Comparison of ENCODE assay signal across 26 cellular contexts in genomic region chr5:117741655-117742226, GRCh38.
"Had no signal": no experiment of that assay in that cellular context is flagged by ENCODE, and none has a peak within 500 bp of the region (broad histone marks: within the 10 kb centered on the region; RNA-seq: fewer than 3 reads in every experiment).

No MANE protein-coding gene starts in this region.

- H3K4me2 ChIP-seq: hepatocyte, neural progenitor cell, smooth muscle cell had no signal

- H3K9me3 Mint-ChIP-seq: neural progenitor cell had no signal

- H3K4me3 Mint-ChIP-seq: naive thymus-derived CD8-positive, alpha-beta T cell; neural progenitor cell; stimulated activated naive CD8-positive, alpha-beta T cell treated with anti-CD3 and anti-CD28 coated beads, Interleukin-15, amount 100 ng/mL, for 72 hours had no signal

- H3K27me3 Mint-ChIP-seq: naive thymus-derived CD8-positive, alpha-beta T cell; progenitor cell of endocrine pancreas; stimulated activated naive CD8-positive, alpha-beta T cell treated with anti-CD3 and anti-CD28 coated beads, Interleukin-15, amount 100 ng/mL, for 72 hours had no signal

- H3K4me3 ChIP-seq: coronary artery, gastrocnemius medialis, hepatocyte, left lung, neural progenitor cell, right atrium auricular region, smooth muscle cell, suprapubic skin, transverse colon, upper lobe of right lung, uterus had no signal

- H3K27ac ChIP-seq: coronary artery, gastrocnemius medialis, hepatocyte, left lung, neural progenitor cell, parathyroid adenoma, right atrium auricular region, suprapubic skin, transverse colon, upper lobe of right lung, uterus had no signal

- H3K36me3 ChIP-seq: gastrocnemius medialis, left lung, neural progenitor cell, right atrium auricular region, suprapubic skin, transverse colon, upper lobe of right lung, uterus had no signal

- H3K4me1 ChIP-seq: gastrocnemius medialis, left lung, neural progenitor cell, parathyroid adenoma, suprapubic skin, transverse colon, upper lobe of right lung, uterus had no signal

- ATAC-seq: gastrocnemius medialis; left lung; naive thymus-derived CD8-positive, alpha-beta T cell; sciatic nerve; stimulated activated naive CD8-positive, alpha-beta T cell treated with anti-CD3 and anti-CD28 coated beads, Interleukin-15, amount 100 ng/mL, for 72 hours; upper lobe of right lung had no signal

- DNase-seq: dermis blood vessel endothelial cell; foreskin fibroblast; gastrocnemius medialis; head of caudate nucleus; kidney; left lung; mesendoderm; naive thymus-derived CD8-positive, alpha-beta T cell; stimulated activated CD4-positive, alpha-beta T cell treated with anti-CD3 and anti-CD28 coated beads, Interleukin-12 subunit alpha, Interleukin-12 subunit beta, amount 100 ng/mL, for 4 hours; stimulated activated CD4-positive, alpha-beta T cell treated with anti-CD3 and anti-CD28 coated beads, Interleukin-1b, Interleukin-23, amount 100 ng/mL, for 48 hours; stimulated activated CD4-positive, alpha-beta T cell treated with anti-CD3 and anti-CD28 coated beads, Interleukin-4, amount 100 ng/mL, for 1 hour; stimulated activated CD8-positive, alpha-beta memory T cell treated with anti-CD3 and anti-CD28 coated beads, Interleukin-4, amount 100 ng/mL, for 48 hours; stimulated activated naive CD4-positive, alpha-beta T cell; stimulated activated naive CD8-positive, alpha-beta T cell treated with anti-CD3 and anti-CD28 coated beads, Interleukin-15, amount 100 ng/mL, for 72 hours; transverse colon; upper lobe of right lung; uterus had no signal

- H3K9ac ChIP-seq: neural progenitor cell, parathyroid adenoma had no signal

- H3K36me3 Mint-ChIP-seq: naive thymus-derived CD8-positive, alpha-beta T cell; neural progenitor cell had no signal

- H3K27me3 ChIP-seq: gastrocnemius medialis, hepatocyte, left lung, neural progenitor cell, right atrium auricular region, suprapubic skin, transverse colon, upper lobe of right lung, uterus had no signal

- H3K79me2 ChIP-seq: hepatocyte, parathyroid adenoma had no signal

- H3K4me1 Mint-ChIP-seq: naive thymus-derived CD8-positive, alpha-beta T cell; neural progenitor cell; stimulated activated naive CD8-positive, alpha-beta T cell treated with anti-CD3 and anti-CD28 coated beads, Interleukin-15, amount 100 ng/mL, for 72 hours had no signal

- H2AFZ ChIP-seq: hepatocyte, neural progenitor cell, parathyroid adenoma had no signal

- H3K27ac Mint-ChIP-seq: naive thymus-derived CD8-positive, alpha-beta T cell; neural progenitor cell; progenitor cell of endocrine pancreas; stimulated activated naive CD8-positive, alpha-beta T cell treated with anti-CD3 and anti-CD28 coated beads, Interleukin-15, amount 100 ng/mL, for 72 hours had no signal
